ENCODE assay signal across 12 cellular contexts in the genomic region with DNA sequence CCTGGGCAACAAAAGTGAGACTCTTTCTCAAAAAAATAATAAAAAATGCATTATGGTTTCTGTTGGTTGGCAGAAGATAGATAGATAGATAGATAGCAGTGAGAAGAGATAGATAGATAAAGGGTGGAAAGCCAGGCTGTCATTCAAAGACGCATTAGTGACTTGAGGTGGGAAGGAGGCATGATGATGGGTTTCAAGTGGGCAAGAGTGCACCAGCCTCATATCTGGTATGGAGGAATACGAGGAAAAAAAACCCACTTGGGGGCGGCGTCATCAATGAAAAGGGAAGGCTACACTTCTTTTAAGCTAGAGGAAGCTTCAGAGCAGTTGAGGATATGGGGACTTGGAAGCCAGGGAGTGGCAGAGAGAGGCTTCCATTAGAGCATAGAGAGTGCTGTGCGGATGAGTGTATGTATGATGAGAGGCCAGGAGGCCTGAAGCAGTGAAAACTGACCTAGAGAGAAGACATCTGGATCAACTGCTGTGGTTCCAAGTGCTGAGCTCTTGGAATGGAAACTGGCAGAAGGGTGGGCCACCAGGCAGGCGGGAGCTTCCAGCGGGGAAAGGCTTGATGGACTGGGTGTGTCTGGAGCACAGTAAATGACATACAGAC. TPM values are rescaled to one million over a fixed set of nuclear protein-coding genes. Genes with fewer than 3 reads are reported as not detected.
DNase-seq lines count a peak whose midpoint lies in the region; ATAC-seq and TF ChIP-seq lines count a peak whose summit lies in the region.
"Had no signal": no experiment of that assay in that cellular context is flagged by ENCODE, and none has a peak within 500 bp of the region (broad histone marks: within the 10 kb centered on the region; RNA-seq: fewer than 3 reads in every experiment).

No MANE protein-coding gene starts in this region.

- no peaks in the 10 kb centered on the region for H3K4me1 ChIP-seq in breast epithelium
- no peaks in the 10 kb centered on the region for H3K4me1 ChIP-seq in MM.1S (ENCODE audit: low read length)
- H3K4me1 ChIP-seq: gastrocnemius medialis had no signal

- H3K9me3 Mint-ChIP-seq in MCF 10A (ENCODE audit: unreplicated experiment) (no peaks in the 10 kb centered on the region), T-cell (no peaks in the 10 kb centered on the region), glutamatergic neuron (ENCODE audit: unreplicated experiment) (peaks cover 4% of the 10 kb centered on the region)
- H3K9me3 Mint-ChIP-seq in stimulated activated naive B cell treated with anti-CD40 and anti-IgM and Interleukin-4, amounts not matched to agents 10 μg/mL and 1 μg/mL and 100 μg/mL, for 72 hours, result no peaks in the 10 kb centered on the region
- H3K9me3 Mint-ChIP-seq in effector memory CD8-positive, alpha-beta T cell, result no peaks in the 10 kb centered on the region
- H3K9me3 Mint-ChIP-seq: activated B cell treated with CpG ODN at 0.5 μM for 24 hours; activated T-helper 2 cell treated with anti-CD3 and anti-CD28 coated beads, Interferon-gamma antibody, Interleukin-2, Interleukin-4, amounts not matched to agents 10 μg/mL and 5 μg/mL and 100 μg/mL, durations not matched to agents 14 hours and 24 hours and 36 hours had no signal

- H3K4me1 Mint-ChIP-seq in MCF 10A (ENCODE audit: insufficient read depth, unreplicated experiment) (peaks cover 4% of the 10 kb centered on the region), T-cell (peaks cover 0 to 6% (median 0%) of the 10 kb centered on the region in 3 donors), glutamatergic neuron (ENCODE audit: low read depth, unreplicated experiment) (no peaks in the 10 kb centered on the region)
- peaks cover 3 to 9% of the 10 kb centered on the region in 2 donors for H3K4me1 Mint-ChIP-seq in stimulated activated naive B cell treated with anti-CD40 and anti-IgM and Interleukin-4, amounts not matched to agents 10 μg/mL and 1 μg/mL and 100 μg/mL, for 72 hours
- H3K4me1 Mint-ChIP-seq in effector memory CD8-positive, alpha-beta T cell (ENCODE audit: low read depth in 2 of 2), result peaks cover 0 to 2% of the 10 kb centered on the region in 2 donors
- H3K4me1 Mint-ChIP-seq: activated B cell treated with CpG ODN at 0.5 μM for 24 hours had no signal

- no peaks in the 10 kb centered on the region for H3K79me2 ChIP-seq in MM.1S (ENCODE audit: low read length)

- H3K36me3 ChIP-seq in breast epithelium (no peaks in the 10 kb centered on the region), MM.1S (replicated peaks; ENCODE audit: insufficient read depth, low read length) (no peaks in the 10 kb centered on the region; the same call in 1 of the 2 replicates)

- H2AFZ ChIP-seq in MM.1S (ENCODE audit: low read length), result no peak overlapping the region

- H4K20me1 ChIP-seq in MM.1S (ENCODE audit: insufficient read depth, low read length), result no peaks in the 10 kb centered on the region

- H3K9me3 ChIP-seq in breast epithelium (no peaks in the 10 kb centered on the region), MM.1S (replicated peaks; ENCODE audit: insufficient read depth, low read length) (no peaks in the 10 kb centered on the region)
- H3K9me3 ChIP-seq: gastrocnemius medialis had no signal

- H3K27ac Mint-ChIP-seq in MCF 10A (ENCODE audit: low read depth, unreplicated experiment) (peak overlapping the region; percentile 54), T-cell (peak overlapping the region; percentile 33 to 61), glutamatergic neuron (ENCODE audit: unreplicated experiment) (peak overlapping the region; percentile 45)
- peak overlapping the region; percentile 4 for H3K27ac Mint-ChIP-seq in stimulated activated naive B cell treated with anti-CD40 and anti-IgM and Interleukin-4, amounts not matched to agents 10 μg/mL and 1 μg/mL and 100 μg/mL, for 72 hours
- H3K27ac Mint-ChIP-seq in effector memory CD8-positive, alpha-beta T cell, result peak overlapping the region in 1 of 2 donors; percentile 47
- H3K27ac Mint-ChIP-seq: activated B cell treated with CpG ODN at 0.5 μM for 24 hours had no signal

- H3K4me3 ChIP-seq in breast epithelium, result no peak overlapping the region
- H3K4me3 ChIP-seq in MM.1S (ENCODE audit: low read length), result no peak overlapping the region
- H3K4me3 ChIP-seq: gastrocnemius medialis had no signal

- H3K4me3 Mint-ChIP-seq in MCF 10A (ENCODE audit: unreplicated experiment) (no peak overlapping the region), T-cell (no peak overlapping the region), glutamatergic neuron (ENCODE audit: unreplicated experiment) (no peak overlapping the region)
- H3K4me3 Mint-ChIP-seq in stimulated activated naive B cell treated with anti-CD40 and anti-IgM and Interleukin-4, amounts not matched to agents 10 μg/mL and 1 μg/mL and 100 μg/mL, for 72 hours, result no peak overlapping the region
- no peak overlapping the region for H3K4me3 Mint-ChIP-seq in effector memory CD8-positive, alpha-beta T cell
- H3K4me3 Mint-ChIP-seq: activated B cell treated with CpG ODN at 0.5 μM for 24 hours had no signal

- H3K27ac ChIP-seq in breast epithelium (no peak overlapping the region), MM.1S (ENCODE audit: low read length) (no peak overlapping the region)
- H3K27ac ChIP-seq: gastrocnemius medialis had no signal

- no peak for TF ChIP-seq CTCF in MCF 10A (IDR thresholded peaks at IDR 0.05; ENCODE audit: unreplicated experiment)
- no peak for TF ChIP-seq CTCF in breast epithelium (IDR thresholded peaks at IDR 0.05)
- no peak for TF ChIP-seq CTCF in glutamatergic neuron (IDR thresholded peaks at IDR 0.05; ENCODE audit: partially characterized antibody, unreplicated experiment)
- no peak for TF ChIP-seq CTCF in MM.1S (IDR thresholded peaks at IDR 0.05; ENCODE audit: low read length)

- H3K36me3 Mint-ChIP-seq in MCF 10A (ENCODE audit: insufficient read depth, unreplicated experiment) (peaks cover 84% of the 10 kb centered on the region), T-cell (peaks cover 39% of the 10 kb centered on the region), glutamatergic neuron (ENCODE audit: unreplicated experiment) (peaks cover 5% of the 10 kb centered on the region)
- peaks cover 32 to 50% of the 10 kb centered on the region in 2 donors for H3K36me3 Mint-ChIP-seq in stimulated activated naive B cell treated with anti-CD40 and anti-IgM and Interleukin-4, amounts not matched to agents 10 μg/mL and 1 μg/mL and 100 μg/mL, for 72 hours
- H3K36me3 Mint-ChIP-seq in effector memory CD8-positive, alpha-beta T cell (ENCODE audit: insufficient read depth), result peaks cover 50% of the 10 kb centered on the region

- no peaks in the 10 kb centered on the region for H3K27me3 ChIP-seq in breast epithelium
- no peaks in the 10 kb centered on the region for H3K27me3 ChIP-seq in MM.1S (replicated peaks; ENCODE audit: insufficient read depth, low read length)
- H3K27me3 ChIP-seq: gastrocnemius medialis had no signal

- BruUV-seq in MCF 10A (replicated peaks; lab: Mats Ljungman, UMichigan), result no TSS peak

- TF ChIP-seq POLR2A in breast epithelium (IDR thresholded peaks at IDR 0.05), result no peak

- H3F3A ChIP-seq in MM.1S (ENCODE audit: insufficient read depth, low read length), result no peaks in the 10 kb centered on the region

- H3K27me3 Mint-ChIP-seq in MCF 10A (ENCODE audit: insufficient read depth, unreplicated experiment) (no peaks in the 10 kb centered on the region), T-cell (no peaks in the 10 kb centered on the region), glutamatergic neuron (ENCODE audit: unreplicated experiment) (peaks cover 4% of the 10 kb centered on the region)
- H3K27me3 Mint-ChIP-seq in stimulated activated naive B cell treated with anti-CD40 and anti-IgM and Interleukin-4, amounts not matched to agents 10 μg/mL and 1 μg/mL and 100 μg/mL, for 72 hours, result no peaks in the 10 kb centered on the region
- H3K27me3 Mint-ChIP-seq in effector memory CD8-positive, alpha-beta T cell, result no peaks in the 10 kb centered on the region
- H3K27me3 Mint-ChIP-seq: activated B cell treated with CpG ODN at 0.5 μM for 24 hours had no signal

- CTCF ChIA-PET in MCF 10A (lab: Yijun Ruan, JAX) (interaction anchor here (0.6 kb wide), 1 partner anchor 70 kb away, joined by 3 read pairs; no protein-coding TSS in a partner anchor), T-cell (lab: Charles Lee) (no interaction called here)

- H3K9me2 ChIP-seq in MM.1S (replicated peaks; ENCODE audit: insufficient read depth, low read length), result no peaks in the 10 kb centered on the region

- no peak overlapping the region for H3K9ac ChIP-seq in MM.1S (ENCODE audit: low read length)

- no peak overlapping the region for H3K4me2 ChIP-seq in MM.1S (ENCODE audit: low read depth, low read length)

- intact Hi-C loops in MCF 10A (cut with micrococcal nuclease) (no loop called here), breast epithelium (cut with DNase I; ENCODE audit: low total_unique reads) (no loop called here)

- no peak for ATAC-seq in T-cell (replicated peaks in 1 of 4)
- no peak for ATAC-seq in stimulated activated naive B cell treated with anti-CD40 and anti-IgM and Interleukin-4, amounts not matched to agents 10 μg/mL and 1 μg/mL and 100 μg/mL, for 72 hours (replicated peaks)
- no peak for ATAC-seq in effector memory CD8-positive, alpha-beta T cell (replicated peaks)
- ATAC-seq: gastrocnemius medialis had no signal

- POLR2A ChIA-PET in MCF 10A (lab: Yijun Ruan, JAX), result interaction anchor here (0.6 to 1.2 kb wide), 5 partner anchors 12 to 763 kb away, joined by 3 to 4 read pairs (median 3); no protein-coding TSS in a partner anchor
- POLR2A ChIA-PET in T-cell (lab: Charles Lee), result interaction anchor here in 1 of 2 donors (0.6 to 0.9 kb wide), 4 partner anchors 9 to 170 kb away, joined by 3 read pairs; no protein-coding TSS in a partner anchor

- DNase-seq in MCF 10A (ENCODE audit: unreplicated experiment), result no peak
- DNase-seq in breast epithelium (ENCODE audit: low spot score in 2 of 2), result no peak
- DNase-seq in T-cell, result no peak
- no peak for DNase-seq in glutamatergic neuron
- DNase-seq in stimulated activated naive B cell treated with anti-CD40 and anti-IgM and Interleukin-4, amounts not matched to agents 10 μg/mL and 1 μg/mL and 100 μg/mL, for 72 hours, result no peak
- DNase-seq in effector memory CD8-positive, alpha-beta T cell, result no peak
- no peak for DNase-seq in MM.1S
- no peak for DNase-seq in NCI-H128 (lab: John Stamatoyannopoulos, UW; ENCODE audit: unreplicated experiment)
- DNase-seq: activated B cell treated with CpG ODN at 0.5 μM for 24 hours, gastrocnemius medialis, H7 had no signal

RNA-seq across cellular contexts. Expression of a gene that starts 31.8 kb away (rescaled TPM):
- total RNA-seq in MCF 10A (2022) (57.2 and 61.6 TPM in 2 replicates), breast epithelium (10 to 100 TPM; 56.5 to 74.4 (median 73.2) TPM), T-cell (100 to 1,000 TPM in 2 of 5 donors, 10 to 100 TPM in 3; 77.0 to 168 (median 91.9) TPM), glutamatergic neuron (ENCODE audit: unreplicated experiment) (120 TPM)

RNA-seq across cellular contexts. Expression of a gene that starts 32.5 kb away (rescaled TPM):
- 832 and 905 TPM in 2 replicates for total RNA-seq in MCF 10A (2022)
- total RNA-seq in breast epithelium, result 100 to 1,000 TPM; 616 to 794 (median 655) TPM
- 1,000 to 10,000 TPM; 1,461 to 3,147 (median 1,608) TPM for total RNA-seq in T-cell
- total RNA-seq in glutamatergic neuron (ENCODE audit: unreplicated experiment), result 1,273 TPM

RNA-seq across cellular contexts. Expression of a gene that starts 41.8 kb away (rescaled TPM):
- total RNA-seq in MCF 10A (2022), result 27.5 and 29.4 TPM in 2 replicates
- total RNA-seq in breast epithelium, result 10 to 100 TPM in 2 of 3 donors, 1 to 10 TPM in 1; 3.2 to 18.7 (median 12.8) TPM
- 10 to 100 TPM; 43.1 to 71.4 (median 59.3) TPM for total RNA-seq in T-cell
- total RNA-seq in glutamatergic neuron (ENCODE audit: unreplicated experiment), result 25.7 TPM
